In the genomic region with DNA sequence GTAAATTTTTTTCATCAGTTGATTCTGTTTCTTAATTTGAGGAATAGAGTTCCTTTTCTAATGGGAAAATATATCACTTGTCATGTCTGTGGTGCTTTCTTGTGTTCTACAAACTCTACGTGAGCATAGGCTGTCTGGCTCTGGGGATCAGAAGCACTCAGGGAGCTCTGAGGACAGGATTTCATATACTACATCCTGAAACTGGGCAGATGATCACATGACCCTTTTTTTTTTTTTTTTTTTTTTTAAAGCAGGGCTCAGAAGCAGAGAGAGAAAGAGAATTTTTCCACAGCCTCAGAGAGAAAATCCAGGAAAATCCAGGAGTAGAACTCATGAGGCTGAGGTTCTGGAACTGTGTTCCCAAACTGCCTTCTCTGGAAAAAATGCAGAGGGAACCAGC, we compare ENCODE assay signal across 1 cellular context.
TF ChIP-seq lines count a peak whose summit lies in the region.

No MANE protein-coding gene starts in this region.

TF ChIP-seq in IMR-90, 13 proteins besides CTCF, POLR2A, EP300 and RAD21 (continued from another document):
- TF ChIP-seq USF2 (IDR thresholded peaks at IDR 0.05; ENCODE audit: low read depth, low read length): peak; percentile 78
